In the genomic region with DNA sequence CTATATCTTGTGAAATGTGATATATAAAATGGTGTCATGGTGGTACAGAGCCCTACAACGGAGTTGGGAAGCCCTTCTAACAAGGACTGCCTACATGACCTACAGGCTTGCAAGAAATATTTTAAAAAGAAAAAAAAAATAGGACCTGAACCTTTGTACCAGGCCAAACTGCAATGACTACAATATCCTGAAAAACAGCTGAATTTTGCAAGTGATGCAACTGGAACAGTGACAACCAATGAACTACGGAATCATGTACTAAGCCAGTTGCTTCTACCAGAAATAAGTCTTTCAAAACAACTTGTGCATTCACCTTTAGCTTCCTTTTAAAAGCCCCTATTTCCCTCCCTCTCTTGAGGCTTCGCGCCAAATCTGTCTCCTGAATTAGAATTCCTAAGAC, we compare ENCODE assay signal across 2 cellular contexts.
A peak's percentile ranks its signal among the peaks of the same experiment; 100 is the strongest.
TF ChIP-seq lines count a peak whose summit lies in the region.

No MANE protein-coding gene starts in this region.

TF ChIP-seq in liver, 16 proteins besides CTCF, POLR2A, EP300 and RAD21 (continued from another document):
- TF ChIP-seq, protein P1, sequence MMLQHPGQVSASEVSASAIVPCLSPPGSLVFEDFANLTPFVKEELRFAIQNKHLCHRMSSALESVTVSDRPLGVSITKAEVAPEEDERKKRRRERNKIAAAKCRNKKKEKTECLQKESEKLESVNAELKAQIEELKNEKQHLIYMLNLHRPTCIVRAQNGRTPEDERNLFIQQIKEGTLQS (IDR thresholded peaks at IDR 0.05): peak; percentile 34
- TF ChIP-seq SP1 (IDR thresholded peaks at IDR 0.05) (peak; percentile 18), HNF4G (IDR thresholded peaks at IDR 0.05) (peak; percentile 40), NR2F2 (IDR thresholded peaks at IDR 0.05) (no peak)

TF ChIP-seq in HepG2, 621 proteins besides CTCF, POLR2A, EP300 and RAD21 (continued from another document):
- TF ChIP-seq, protein P2, sequence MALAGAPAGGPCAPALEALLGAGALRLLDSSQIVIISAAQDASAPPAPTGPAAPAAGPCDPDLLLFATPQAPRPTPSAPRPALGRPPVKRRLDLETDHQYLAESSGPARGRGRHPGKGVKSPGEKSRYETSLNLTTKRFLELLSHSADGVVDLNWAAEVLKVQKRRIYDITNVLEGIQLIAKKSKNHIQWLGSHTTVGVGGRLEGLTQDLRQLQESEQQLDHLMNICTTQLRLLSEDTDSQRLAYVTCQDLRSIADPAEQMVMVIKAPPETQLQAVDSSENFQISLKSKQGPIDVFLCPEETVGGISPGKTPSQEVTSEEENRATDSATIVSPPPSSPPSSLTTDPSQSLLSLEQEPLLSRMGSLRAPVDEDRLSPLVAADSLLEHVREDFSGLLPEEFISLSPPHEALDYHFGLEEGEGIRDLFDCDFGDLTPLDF (CRISPR knock-in tag; IDR thresholded peaks at IDR 0.05): no peak
- TF ChIP-seq TOPORS (CRISPR knock-in tag; IDR thresholded peaks at IDR 0.05) (no peak), REL (CRISPR knock-in tag; conservative IDR thresholded peaks at IDR 0.05) (no peak), ZNF264 (CRISPR knock-in tag; IDR thresholded peaks at IDR 0.05) (no peak), MBD4 (IDR thresholded peaks at IDR 0.05; ENCODE audit: borderline replicate concordance, low read length) (no peak), ZFAT (CRISPR knock-in tag; conservative IDR thresholded peaks at IDR 0.05) (no peak), FOSL2 (CRISPR knock-in tag; IDR thresholded peaks at IDR 0.05) (no peak), ZBTB21 (CRISPR knock-in tag; IDR thresholded peaks at IDR 0.05) (no peak), FIP1L1 (IDR thresholded peaks at IDR 0.05; ENCODE audit: borderline replicate concordance, insufficient read depth, low read depth, low read length) (no peak), ZNF777 (CRISPR knock-in tag; IDR thresholded peaks at IDR 0.05) (no peak)
- TF ChIP-seq, protein P3, sequence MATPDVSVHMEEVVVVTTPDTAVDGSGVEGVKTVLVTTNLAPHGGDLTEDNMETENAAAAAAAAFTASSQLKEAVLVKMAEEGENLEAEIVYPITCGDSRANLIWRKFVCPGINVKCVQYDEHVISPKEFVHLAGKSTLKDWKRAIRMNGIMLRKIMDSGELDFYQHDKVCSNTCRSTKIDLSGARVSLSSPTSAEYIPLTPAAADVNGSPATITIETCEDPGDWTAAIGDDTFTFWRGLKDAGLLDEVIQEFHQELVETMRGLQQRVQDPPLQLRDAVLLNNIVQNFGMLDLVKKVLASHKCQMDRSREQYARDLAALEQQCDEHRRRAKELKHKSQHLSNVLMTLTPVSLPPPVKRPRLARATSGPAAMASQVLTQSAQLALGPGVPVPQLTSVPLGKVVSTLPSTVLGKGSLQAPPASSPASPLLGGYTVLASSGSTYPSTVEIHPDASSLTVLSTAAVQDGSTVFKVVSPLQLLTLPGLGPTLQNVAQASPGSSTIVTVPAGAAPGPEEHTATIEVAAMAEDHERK (CRISPR knock-in tag; IDR thresholded peaks at IDR 0.05; ENCODE audit: low read depth): no peak
- TF ChIP-seq, protein P4, sequence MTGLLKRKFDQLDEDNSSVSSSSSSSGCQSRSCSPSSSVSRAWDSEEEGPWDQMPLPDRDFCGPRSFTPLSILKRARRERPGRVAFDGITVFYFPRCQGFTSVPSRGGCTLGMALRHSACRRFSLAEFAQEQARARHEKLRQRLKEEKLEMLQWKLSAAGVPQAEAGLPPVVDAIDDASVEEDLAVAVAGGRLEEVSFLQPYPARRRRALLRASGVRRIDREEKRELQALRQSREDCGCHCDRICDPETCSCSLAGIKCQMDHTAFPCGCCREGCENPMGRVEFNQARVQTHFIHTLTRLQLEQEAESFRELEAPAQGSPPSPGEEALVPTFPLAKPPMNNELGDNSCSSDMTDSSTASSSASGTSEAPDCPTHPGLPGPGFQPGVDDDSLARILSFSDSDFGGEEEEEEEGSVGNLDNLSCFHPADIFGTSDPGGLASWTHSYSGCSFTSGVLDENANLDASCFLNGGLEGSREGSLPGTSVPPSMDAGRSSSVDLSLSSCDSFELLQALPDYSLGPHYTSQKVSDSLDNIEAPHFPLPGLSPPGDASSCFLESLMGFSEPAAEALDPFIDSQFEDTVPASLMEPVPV (CRISPR knock-in tag; IDR thresholded peaks at IDR 0.05): no peak
- TF ChIP-seq, protein P5, sequence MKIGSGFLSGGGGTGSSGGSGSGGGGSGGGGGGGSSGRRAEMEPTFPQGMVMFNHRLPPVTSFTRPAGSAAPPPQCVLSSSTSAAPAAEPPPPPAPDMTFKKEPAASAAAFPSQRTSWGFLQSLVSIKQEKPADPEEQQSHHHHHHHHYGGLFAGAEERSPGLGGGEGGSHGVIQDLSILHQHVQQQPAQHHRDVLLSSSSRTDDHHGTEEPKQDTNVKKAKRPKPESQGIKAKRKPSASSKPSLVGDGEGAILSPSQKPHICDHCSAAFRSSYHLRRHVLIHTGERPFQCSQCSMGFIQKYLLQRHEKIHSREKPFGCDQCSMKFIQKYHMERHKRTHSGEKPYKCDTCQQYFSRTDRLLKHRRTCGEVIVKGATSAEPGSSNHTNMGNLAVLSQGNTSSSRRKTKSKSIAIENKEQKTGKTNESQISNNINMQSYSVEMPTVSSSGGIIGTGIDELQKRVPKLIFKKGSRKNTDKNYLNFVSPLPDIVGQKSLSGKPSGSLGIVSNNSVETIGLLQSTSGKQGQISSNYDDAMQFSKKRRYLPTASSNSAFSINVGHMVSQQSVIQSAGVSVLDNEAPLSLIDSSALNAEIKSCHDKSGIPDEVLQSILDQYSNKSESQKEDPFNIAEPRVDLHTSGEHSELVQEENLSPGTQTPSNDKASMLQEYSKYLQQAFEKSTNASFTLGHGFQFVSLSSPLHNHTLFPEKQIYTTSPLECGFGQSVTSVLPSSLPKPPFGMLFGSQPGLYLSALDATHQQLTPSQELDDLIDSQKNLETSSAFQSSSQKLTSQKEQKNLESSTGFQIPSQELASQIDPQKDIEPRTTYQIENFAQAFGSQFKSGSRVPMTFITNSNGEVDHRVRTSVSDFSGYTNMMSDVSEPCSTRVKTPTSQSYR (CRISPR knock-in tag; IDR thresholded peaks at IDR 0.05; ENCODE audit: borderline replicate concordance): no peak
